ENCODE assay signal across 8 cellular contexts in genomic region chr11:65417702-65418430, GRCh38. TPM values are rescaled to one million over a fixed set of nuclear protein-coding genes. Genes with fewer than 3 reads are reported as not detected.
DNase-seq lines count a peak whose midpoint lies in the region; ATAC-seq lines count a peak whose summit lies in the region.

No MANE protein-coding gene starts in this region.

- DNase-seq in stimulated activated CD4-positive, alpha-beta T cell treated with anti-CD3 and anti-CD28 coated beads, Interleukin-15, amount 100 ng/mL, for 24 hours: peak; percentile 56
- no peak for DNase-seq in stimulated activated CD4-positive, alpha-beta T cell treated with anti-CD3 and anti-CD28 coated beads, Interleukin-12 subunit alpha, Interleukin-12 subunit beta, amount 100 ng/mL, for 4 hours
- DNase-seq in activated T-helper 2 cell treated with anti-CD3 and anti-CD28 coated beads, Interferon-gamma antibody, Interleukin-2, Interleukin-4, amounts not matched to agents 10 μg/mL and 5 μg/mL and 100 μg/mL, durations not matched to agents 14 hours and 24 hours and 36 hours (ENCODE audit: low spot score): peak; percentile 43
- peak; percentile 64 for DNase-seq in germinal center (ENCODE audit: low spot score)
- DNase-seq in trophoblast cell: peak in 1 of 2 donors; percentile 47
- DNase-seq in NCI-H1436 (lab: John Stamatoyannopoulos, UW): no peak
- DNase-seq in OCI-M1 (lab: John Stamatoyannopoulos, UW): no peak

- ATAC-seq in HG03175 (IDR thresholded peaks at IDR 0.05; ENCODE audit: unreplicated experiment): no peak

- H3K23ac ChIP-seq in trophoblast cell (ENCODE audit: low read length): no peak overlapping the region

- H3K27ac ChIP-seq in trophoblast cell (ENCODE audit: low read depth, low read length): peak overlapping the region; percentile 97

- H3K14ac ChIP-seq in trophoblast cell (ENCODE audit: low read length): peak overlapping the region; percentile 34

- H3K4me2 ChIP-seq in trophoblast cell (ENCODE audit: low read length): peak overlapping the region; percentile 20

- no peak overlapping the region for H4K12ac ChIP-seq in trophoblast cell (ENCODE audit: low read depth, low read length)

- no CpG with 5 or more reads among the region's 19 CpGs for WGBS in trophoblast cell (ENCODE audit: extremely low coverage, insufficient coverage, insufficient read length)

- intact Hi-C loops in activated T-helper 2 cell treated with anti-CD3 and anti-CD28 coated beads, Interferon-gamma antibody, Interleukin-2, Interleukin-4, amounts not matched to agents 10 μg/mL and 5 μg/mL and 100 μg/mL, durations not matched to agents 14 hours and 24 hours and 36 hours (cut with micrococcal nuclease): loop anchor here (1.0 to 2.0 kb wide), 2 partner anchors 8 to 79 kb away; no protein-coding TSS in a partner anchor

- no peaks in the 10 kb centered on the region for H3K9me3 ChIP-seq in trophoblast cell (ENCODE audit: insufficient read depth, low read depth, low read length)

- peak overlapping the region; percentile 81 for H3K4me3 Mint-ChIP-seq in activated T-helper 2 cell treated with anti-CD3 and anti-CD28 coated beads, Interferon-gamma antibody, Interleukin-2, Interleukin-4, amounts not matched to agents 10 μg/mL and 5 μg/mL and 100 μg/mL, durations not matched to agents 14 hours and 24 hours and 36 hours (ENCODE audit: low read depth)

- H3K36me3 Mint-ChIP-seq in activated T-helper 2 cell treated with anti-CD3 and anti-CD28 coated beads, Interferon-gamma antibody, Interleukin-2, Interleukin-4, amounts not matched to agents 10 μg/mL and 5 μg/mL and 100 μg/mL, durations not matched to agents 14 hours and 24 hours and 36 hours (ENCODE audit: low read depth): peaks cover 7% of the 10 kb centered on the region

- H3K4me3 ChIP-seq in trophoblast cell (ENCODE audit: low read depth, low read length): peak overlapping the region; percentile 13

- H3K18ac ChIP-seq in trophoblast cell (ENCODE audit: low read length): peak overlapping the region; percentile 41

- no peak overlapping the region for H2AFZ ChIP-seq in trophoblast cell (ENCODE audit: insufficient read depth, low read length, poor library complexity)

- peak overlapping the region; percentile 48 for H2BK12ac ChIP-seq in trophoblast cell (ENCODE audit: low read length)

- no peaks in the 10 kb centered on the region for H3K27me3 ChIP-seq in trophoblast cell (ENCODE audit: insufficient read depth, low read length)

- peaks cover 5 to 8% of the 10 kb centered on the region in 2 experiments for H3K36me3 ChIP-seq in trophoblast cell (ENCODE audit: control insufficient read depth in 1 of 2, insufficient read depth in 2 of 2, low read length in 2 of 2)

- no peak overlapping the region for H3K9ac ChIP-seq in trophoblast cell (ENCODE audit: low read length)

- H3K9me3 Mint-ChIP-seq in activated T-helper 2 cell treated with anti-CD3 and anti-CD28 coated beads, Interferon-gamma antibody, Interleukin-2, Interleukin-4, amounts not matched to agents 10 μg/mL and 5 μg/mL and 100 μg/mL, durations not matched to agents 14 hours and 24 hours and 36 hours: no peaks in the 10 kb centered on the region

- peak overlapping the region; percentile 93 for H2BK5ac ChIP-seq in trophoblast cell (ENCODE audit: low read depth, low read length, poor library complexity)

- H4K91ac ChIP-seq in trophoblast cell (ENCODE audit: low read depth, low read length): peak overlapping the region; percentile 100

- H3K27me3 Mint-ChIP-seq in activated T-helper 2 cell treated with anti-CD3 and anti-CD28 coated beads, Interferon-gamma antibody, Interleukin-2, Interleukin-4, amounts not matched to agents 10 μg/mL and 5 μg/mL and 100 μg/mL, durations not matched to agents 14 hours and 24 hours and 36 hours (ENCODE audit: low read depth): no peaks in the 10 kb centered on the region

- peak overlapping the region; percentile 33 for H2BK120ac ChIP-seq in trophoblast cell (ENCODE audit: insufficient read depth, low read length, poor library complexity)

- H3K4me1 ChIP-seq in trophoblast cell (ENCODE audit: control insufficient read depth in 1 of 2, insufficient read depth in 2 of 2, low read length in 2 of 2): peaks cover 40 to 51% of the 10 kb centered on the region in 2 experiments

- H2AK5ac ChIP-seq in trophoblast cell (ENCODE audit: low read length): peak overlapping the region; percentile 56

- H3K4ac ChIP-seq in trophoblast cell (ENCODE audit: low read depth, low read length): peak overlapping the region; percentile 7

- H3K27ac Mint-ChIP-seq in activated T-helper 2 cell treated with anti-CD3 and anti-CD28 coated beads, Interferon-gamma antibody, Interleukin-2, Interleukin-4, amounts not matched to agents 10 μg/mL and 5 μg/mL and 100 μg/mL, durations not matched to agents 14 hours and 24 hours and 36 hours: peak overlapping the region; percentile 100

- H3K79me2 ChIP-seq in trophoblast cell (ENCODE audit: control insufficient read depth, insufficient read depth, low read length, poor library complexity): peaks cover 26% of the 10 kb centered on the region

- peak overlapping the region; percentile 5 for H4K8ac ChIP-seq in trophoblast cell (ENCODE audit: low read depth, low read length)

- peaks cover 50% of the 10 kb centered on the region for H3K79me1 ChIP-seq in trophoblast cell (ENCODE audit: low read length)

- H3K4me1 Mint-ChIP-seq in activated T-helper 2 cell treated with anti-CD3 and anti-CD28 coated beads, Interferon-gamma antibody, Interleukin-2, Interleukin-4, amounts not matched to agents 10 μg/mL and 5 μg/mL and 100 μg/mL, durations not matched to agents 14 hours and 24 hours and 36 hours (ENCODE audit: low read depth): peaks cover 38% of the 10 kb centered on the region

RNA-seq across cellular contexts. Expression of gene NEAT1, which starts 4.7 kb away (rescaled TPM):
- total RNA-seq in activated T-helper 2 cell treated with anti-CD3 and anti-CD28 coated beads, Interferon-gamma antibody, Interleukin-2, Interleukin-4, amounts not matched to agents 10 μg/mL and 5 μg/mL and 100 μg/mL, durations not matched to agents 14 hours and 24 hours and 36 hours: 422 and 430 TPM in 2 replicates
- polyA plus RNA-seq in trophoblast cell (2013): 11.1 and 12.7 TPM in 2 replicates

RNA-seq across cellular contexts. Expression of gene FRMD8, which starts 31.4 kb away (rescaled TPM):
- 39.7 and 39.8 TPM in 2 replicates for total RNA-seq in activated T-helper 2 cell treated with anti-CD3 and anti-CD28 coated beads, Interferon-gamma antibody, Interleukin-2, Interleukin-4, amounts not matched to agents 10 μg/mL and 5 μg/mL and 100 μg/mL, durations not matched to agents 14 hours and 24 hours and 36 hours
- 21.2 and 22.9 TPM in 2 replicates for polyA plus RNA-seq in trophoblast cell (2013)

RNA-seq across cellular contexts. Expression of gene SLC25A45, which starts 35.4 kb away (rescaled TPM):
- total RNA-seq in activated T-helper 2 cell treated with anti-CD3 and anti-CD28 coated beads, Interferon-gamma antibody, Interleukin-2, Interleukin-4, amounts not matched to agents 10 μg/mL and 5 μg/mL and 100 μg/mL, durations not matched to agents 14 hours and 24 hours and 36 hours: 14.6 and 16.3 TPM in 2 replicates
- 0.93 and 1.1 TPM in 2 replicates for polyA plus RNA-seq in trophoblast cell (2013)

Comparison
In these comparisons a context has a peak if more than half of its experiments do, and no peak if none do; other contexts are left out.
1. DNase-seq: peak in stimulated activated CD4-positive, alpha-beta T cell treated with anti-CD3 and anti-CD28 coated beads, Interleukin-15, amount 100 ng/mL, for 24 hours (single experiment), activated T-helper 2 cell treated with anti-CD3 and anti-CD28 coated beads, Interferon-gamma antibody, Interleukin-2, Interleukin-4, amounts not matched to agents 10 μg/mL and 5 μg/mL and 100 μg/mL, durations not matched to agents 14 hours and 24 hours and 36 hours (single experiment) and germinal center (single experiment); none in stimulated activated CD4-positive, alpha-beta T cell treated with anti-CD3 and anti-CD28 coated beads, Interleukin-12 subunit alpha, Interleukin-12 subunit beta, amount 100 ng/mL, for 4 hours (single experiment), NCI-H1436 (single experiment) and OCI-M1 (single experiment).